Comparison of ENCODE assay signal across 14 cellular contexts in genomic region chr5:122394313-122394712, GRCh38.
DNase-seq lines count a peak whose midpoint lies in the region; ATAC-seq and TF ChIP-seq lines count a peak whose summit lies in the region.
"Had no signal": no experiment of that assay in that cellular context is flagged by ENCODE, and none has a peak within 500 bp of the region (broad histone marks: within the 10 kb centered on the region; RNA-seq: fewer than 3 reads in every experiment).

No MANE protein-coding gene starts in this region.

- POLR2A ChIA-PET in IMR-90 (lab: Charles Lee; ENCODE audit: unreplicated experiment) = no interaction called here
- POLR2A ChIA-PET in naive thymus-derived CD4-positive, alpha-beta T cell (lab: Charles Lee) = no interaction called here

- H2BK120ac ChIP-seq in IMR-90 (ENCODE audit: low read depth, low read length) = no peak overlapping the region

- no peak overlapping the region for H2BK20ac ChIP-seq in IMR-90 (ENCODE audit: low read depth, low read length)

- no peak overlapping the region for H3K27ac Mint-ChIP-seq in naive thymus-derived CD4-positive, alpha-beta T cell
- H3K27ac Mint-ChIP-seq: CD4-positive, CD25-positive, alpha-beta regulatory T cell had no signal

- H3K9me1 ChIP-seq in IMR-90 (ENCODE audit: insufficient read depth, low read length) = peaks cover 4% of the 10 kb centered on the region

- no peaks in the 10 kb centered on the region for H4K20me1 ChIP-seq in IMR-90 (ENCODE audit: insufficient read depth, low read length)
- no peaks in the 10 kb centered on the region for H4K20me1 ChIP-seq in smooth muscle cell (ENCODE audit: low read depth)
- H4K20me1 ChIP-seq: BLaER1 treated with 17β-estradiol and CSF1 and Interleukin-3, amounts not matched to agents 10 nM and 100 nM had no signal

- no peak overlapping the region for H2AK5ac ChIP-seq in IMR-90 (ENCODE audit: low read depth, low read length)

- H3K9ac ChIP-seq in IMR-90 (ENCODE audit: low read depth, low read length) = no peak overlapping the region
- H3K9ac ChIP-seq in muscle layer of colon (ENCODE audit: low read length) = no peak overlapping the region
- H3K9ac ChIP-seq in smooth muscle cell (ENCODE audit: low read depth) = no peak overlapping the region
- H3K9ac ChIP-seq: BLaER1 treated with 17β-estradiol and CSF1 and Interleukin-3, amounts not matched to agents 10 nM and 100 nM had no signal

- no peak for TF ChIP-seq RAD21 in IMR-90 (IDR thresholded peaks at IDR 0.05; ENCODE audit: low read length)

- no peak for TF ChIP-seq CTCF in IMR-90 (conservative IDR thresholded peaks at IDR 0.05; ENCODE audit: low read depth, low read length)
- no peak for TF ChIP-seq CTCF in smooth muscle cell (IDR thresholded peaks at IDR 0.05; ENCODE audit: borderline replicate concordance, insufficient read depth, poor library complexity, severe bottlenecking)

- BruUV-seq in IMR-90 (replicated peaks; lab: Mats Ljungman, UMichigan) = no TSS peak

- CTCF ChIA-PET in IMR-90 (lab: Yijun Ruan, JAX) = interaction anchor here (0.6 to 1.0 kb wide), 2 partner anchors 15 to 21 kb away, joined by 3 to 4 read pairs; no protein-coding TSS in a partner anchor
- CTCF ChIA-PET in naive thymus-derived CD4-positive, alpha-beta T cell (lab: Charles Lee) = no interaction called here

- peak; percentile 71 for DNase-seq in IMR-90
- DNase-seq in fibroblast of peridontal ligament (ENCODE audit: extremely low read depth) = peak; percentile 44
- no peak for DNase-seq in smooth muscle cell (lab: John Stamatoyannopoulos, UW; ENCODE audit: unreplicated experiment)
- DNase-seq in naive thymus-derived CD4-positive, alpha-beta T cell = no peak
- DNase-seq: 8988T; CD4-positive, CD25-positive, alpha-beta regulatory T cell; DMS53; GF-D8 had no signal

- H3K9me3 Mint-ChIP-seq in naive thymus-derived CD4-positive, alpha-beta T cell = peaks cover 0 to 3% (median 0%) of the 10 kb centered on the region in 11 donors

- no peaks in the 10 kb centered on the region for H3F3A ChIP-seq in smooth muscle cell (ENCODE audit: low read depth)

- no peak overlapping the region for H4K91ac ChIP-seq in IMR-90 (ENCODE audit: insufficient read depth, low read depth, low read length)

- no peak overlapping the region for H3K4me3 Mint-ChIP-seq in naive thymus-derived CD4-positive, alpha-beta T cell
- H3K4me3 Mint-ChIP-seq: CD4-positive, CD25-positive, alpha-beta regulatory T cell had no signal

- no peak overlapping the region; the same call in 1 of the 2 replicates for H3K4me2 ChIP-seq in IMR-90 (ENCODE audit: low read depth, low read length)
- peak overlapping the region; percentile 55 for H3K4me2 ChIP-seq in smooth muscle cell
- H3K4me2 ChIP-seq: BLaER1 treated with 17β-estradiol and CSF1 and Interleukin-3, amounts not matched to agents 10 nM and 100 nM had no signal

- no peaks in the 10 kb centered on the region for H3K36me3 Mint-ChIP-seq in naive thymus-derived CD4-positive, alpha-beta T cell
- H3K36me3 Mint-ChIP-seq: CD4-positive, CD25-positive, alpha-beta regulatory T cell had no signal

- H2BK15ac ChIP-seq in IMR-90 (ENCODE audit: low read depth, low read length) = no peak overlapping the region

- no peak overlapping the region for H3K14ac ChIP-seq in IMR-90 (replicated peaks; ENCODE audit: low read depth, low read length)

- H3K4me1 ChIP-seq in IMR-90 (ENCODE audit: control insufficient read depth, insufficient read depth, low read length) (peaks cover 8% of the 10 kb centered on the region), muscle layer of colon (ENCODE audit: insufficient read depth, low read length) (peaks cover 25% of the 10 kb centered on the region), smooth muscle cell (ENCODE audit: low read depth) (peaks cover 2% of the 10 kb centered on the region)
- no peaks in the 10 kb centered on the region for H3K4me1 ChIP-seq in naive thymus-derived CD4-positive, alpha-beta T cell (ENCODE audit: control insufficient read depth in 2 of 2, insufficient read depth in 2 of 2, low read length in 2 of 2)
- H3K4me1 ChIP-seq: BLaER1 treated with 17β-estradiol and CSF1 and Interleukin-3, amounts not matched to agents 10 nM and 100 nM had no signal

- H3K79me1 ChIP-seq in IMR-90 (ENCODE audit: low read depth in 1 of 2, low read length in 2 of 2) = peaks cover 2 to 4% of the 10 kb centered on the region in 2 experiments; a peak in 1 of 4 replicates

- no peak overlapping the region for H3K23ac ChIP-seq in IMR-90 (ENCODE audit: low read depth, low read length)

- H2AK9ac ChIP-seq in IMR-90 (replicated peaks; ENCODE audit: low read depth, low read length, poor library complexity) = no peak overlapping the region

- ATAC-seq in IMR-90 (ENCODE audit: low read depth) (peak; percentile 91), GM21360 (IDR thresholded peaks at IDR 0.05; ENCODE audit: unreplicated experiment) (no peak), GM18868 (IDR thresholded peaks at IDR 0.05; ENCODE audit: unreplicated experiment) (no peak)
- no peak for ATAC-seq in naive thymus-derived CD4-positive, alpha-beta T cell
- ATAC-seq: HCT116, HepG2 had no signal

- intact Hi-C loops in IMR-90 (cut with micrococcal nuclease) = loop anchor here (5.0 kb wide), 1 partner anchor 82 kb away; the partner anchor contains the start of gene SNCAIP
- intact Hi-C loops in naive thymus-derived CD4-positive, alpha-beta T cell (cut with micrococcal nuclease) = no loop called here

- no peak for TF ChIP-seq POLR2A in IMR-90 (IDR thresholded peaks at IDR 0.05; ENCODE audit: low read depth, low read length)

- H2AFZ ChIP-seq in IMR-90 (replicated peaks; ENCODE audit: low read length, poor library complexity) = no peak overlapping the region
- no peak overlapping the region for H2AFZ ChIP-seq in smooth muscle cell (ENCODE audit: low read depth)

- no peak overlapping the region for H3K18ac ChIP-seq in IMR-90 (ENCODE audit: low read depth, low read length)

- peak overlapping the region; percentile 19 for H2BK5ac ChIP-seq in IMR-90 (ENCODE audit: low read depth, low read length, poor library complexity, severe bottlenecking)

- H3K9me3 ChIP-seq in IMR-90 (ENCODE audit: control insufficient read depth, insufficient read depth, low read length) (no peaks in the 10 kb centered on the region), muscle layer of colon (ENCODE audit: low read length) (no peaks in the 10 kb centered on the region), smooth muscle cell (replicated peaks; ENCODE audit: low read depth) (no peaks in the 10 kb centered on the region)
- H3K9me3 ChIP-seq in naive thymus-derived CD4-positive, alpha-beta T cell (ENCODE audit: control insufficient read depth in 2 of 3, low read length in 3 of 3) = no peaks in the 10 kb centered on the region
- H3K9me3 ChIP-seq: BLaER1 treated with 17β-estradiol and CSF1 and Interleukin-3, amounts not matched to agents 10 nM and 100 nM had no signal

- no peak overlapping the region for H3K4ac ChIP-seq in IMR-90 (ENCODE audit: low read depth, low read length)

- H3K27me3 ChIP-seq in IMR-90 (ENCODE audit: control insufficient read depth, insufficient read depth, low read length) = no peaks in the 10 kb centered on the region
- H3K27me3 ChIP-seq in muscle layer of colon (ENCODE audit: control insufficient read depth in 1 of 2, insufficient read depth in 2 of 2, low read length in 2 of 2) = no peaks in the 10 kb centered on the region
- H3K27me3 ChIP-seq in smooth muscle cell (ENCODE audit: low read depth) = no peaks in the 10 kb centered on the region
- H3K27me3 ChIP-seq in naive thymus-derived CD4-positive, alpha-beta T cell (ENCODE audit: control insufficient read depth in 2 of 2, insufficient read depth in 2 of 2, low read length in 2 of 2) = no peaks in the 10 kb centered on the region
- H3K27me3 ChIP-seq: BLaER1 treated with 17β-estradiol and CSF1 and Interleukin-3, amounts not matched to agents 10 nM and 100 nM had no signal

- WGBS in IMR-90 (ENCODE audit: extremely low coverage in 2 of 2, insufficient read length in 1 of 2), 2 experiments = no CpG with 5 or more reads among the region's 3 CpGs
- 43% methylated on average over 3 of the region's 3 CpGs for WGBS in smooth muscle cell (ENCODE audit: low lambda C conversion rate)

- no peaks in the 10 kb centered on the region for H3K36me3 ChIP-seq in IMR-90 (ENCODE audit: control insufficient read depth, insufficient read depth, low read length)
- no peaks in the 10 kb centered on the region for H3K36me3 ChIP-seq in muscle layer of colon (ENCODE audit: insufficient read depth, low read length)
- no peaks in the 10 kb centered on the region for H3K36me3 ChIP-seq in smooth muscle cell (ENCODE audit: low read depth)
- no peaks in the 10 kb centered on the region for H3K36me3 ChIP-seq in naive thymus-derived CD4-positive, alpha-beta T cell (ENCODE audit: control insufficient read depth in 2 of 3, insufficient read depth in 3 of 3, low read length in 3 of 3)
- H3K36me3 ChIP-seq: BLaER1 treated with 17β-estradiol and CSF1 and Interleukin-3, amounts not matched to agents 10 nM and 100 nM had no signal

- no peak overlapping the region for H3K56ac ChIP-seq in IMR-90 (ENCODE audit: extremely low read depth, insufficient read depth, low read length)

- in situ Hi-C loops in IMR-90 (cut with MboI; ENCODE audit: low sequenced_read_pairs) = no loop called here

- H4K8ac ChIP-seq in IMR-90 (ENCODE audit: low read depth in 2 of 2, low read length in 2 of 2) = no peak overlapping the region

- no peaks in the 10 kb centered on the region for H3K79me2 ChIP-seq in smooth muscle cell (ENCODE audit: low read depth)

- no peak overlapping the region for H3K4me3 ChIP-seq in IMR-90 (ENCODE audit: insufficient read depth, low read depth, low read length)
- no peak overlapping the region for H3K4me3 ChIP-seq in muscle layer of colon (ENCODE audit: low read depth in 1 of 2, low read length in 2 of 2)
- no peak overlapping the region for H3K4me3 ChIP-seq in smooth muscle cell
- H3K4me3 ChIP-seq in naive thymus-derived CD4-positive, alpha-beta T cell (ENCODE audit: low read length) = no peak overlapping the region
- H3K4me3 ChIP-seq: BLaER1 treated with 17β-estradiol and CSF1 and Interleukin-3, amounts not matched to agents 10 nM and 100 nM had no signal

- no peaks in the 10 kb centered on the region for H3K4me1 Mint-ChIP-seq in naive thymus-derived CD4-positive, alpha-beta T cell

- H3K27ac ChIP-seq in IMR-90 (ENCODE audit: insufficient read depth, low read length) (peak overlapping the region; percentile 93; the same call in 1 of the 2 replicates), muscle layer of colon (ENCODE audit: low read depth, low read length) (peak overlapping the region; percentile 17), smooth muscle cell (ENCODE audit: low read depth) (peak overlapping the region; percentile 21)
- H3K27ac ChIP-seq in naive thymus-derived CD4-positive, alpha-beta T cell (ENCODE audit: low read depth, low read length) = no peak overlapping the region
- H3K27ac ChIP-seq: BLaER1 treated with 17β-estradiol and CSF1 and Interleukin-3, amounts not matched to agents 10 nM and 100 nM had no signal

- H4K5ac ChIP-seq in IMR-90 (ENCODE audit: low read depth, low read length) = no peak overlapping the region

- H3K27me3 Mint-ChIP-seq in naive thymus-derived CD4-positive, alpha-beta T cell = peaks cover 0 to 10% (median 0%) of the 10 kb centered on the region in 5 donors
- H3K27me3 Mint-ChIP-seq: CD4-positive, CD25-positive, alpha-beta regulatory T cell had no signal

- dilution Hi-C loops in IMR-90 (cut with HindIII; ENCODE audit: low sequenced_read_pairs, unreplicated experiment) = no loop called here

TF ChIP-seq in IMR-90, 13 proteins besides CTCF, POLR2A, EP300 and RAD21 (continues in another document):
- no peak for TF ChIP-seq FOS (IDR thresholded peaks at IDR 0.05; ENCODE audit: low read depth, low read length)

Comparison
In these comparisons a context has a peak if more than half of its experiments do, and no peak if none do; other contexts are left out.
1. DNase-seq: peak in IMR-90 (single experiment) and fibroblast of peridontal ligament (single experiment); none in smooth muscle cell (single experiment) and naive thymus-derived CD4-positive, alpha-beta T cell (0 of 9).